Comparison of ENCODE assay signal across 40 cellular contexts in the genomic region with DNA sequence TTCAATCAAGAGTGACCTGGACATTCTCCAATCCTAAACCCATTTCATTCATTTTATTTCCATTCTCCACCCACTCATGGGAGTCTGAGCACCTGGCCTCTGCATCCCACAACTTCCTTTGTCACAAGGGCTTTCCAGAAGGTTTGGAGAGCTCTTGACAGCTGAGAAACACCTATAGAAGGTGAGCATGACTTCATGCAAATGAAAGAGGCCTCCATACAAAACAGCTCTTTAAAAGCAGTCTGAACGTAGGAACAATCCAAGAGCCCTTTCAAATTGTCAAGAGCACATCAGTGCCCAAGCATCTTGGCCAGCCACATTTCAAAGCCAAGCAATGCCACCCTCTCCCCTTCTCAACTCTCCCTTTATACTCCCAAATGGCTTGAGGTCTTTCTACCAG.
"Had no signal": no experiment of that assay in that cellular context is flagged by ENCODE, and none has a peak within 500 bp of the region (broad histone marks: within the 10 kb centered on the region; RNA-seq: fewer than 3 reads in every experiment).

No MANE protein-coding gene starts in this region.

- H3K9me3 Mint-ChIP-seq: activated naive CD4-positive, alpha-beta T cell treated with anti-CD3 and anti-CD28 coated beads for 36 hours; activated naive CD4-positive, alpha-beta T cell treated with anti-CD3 and anti-CD28 coated beads, Interleukin-2, amount 10 ng/mL, durations not matched to agents 7 days and 5 days; activated naive CD4-positive, alpha-beta T cell treated with anti-CD3 and anti-CD28 coated beads, Interleukin-2, amount 50 U/mL, for 24 hours; activated naive CD4-positive, alpha-beta T cell treated with anti-CD3 and anti-CD28 coated beads, Interleukin-2, amount 50 U/mL, for 72 hours; activated naive CD8-positive, alpha-beta T cell treated with anti-CD3 and anti-CD28 coated beads for 36 hours; activated naive CD8-positive, alpha-beta T cell treated with anti-CD3 and anti-CD28 coated beads, Interleukin-2, amount 10 ng/mL, durations not matched to agents 7 days and 5 days; activated naive CD8-positive, alpha-beta T cell treated with anti-CD3 and anti-CD28 coated beads, Interleukin-2, amount 50 U/mL, for 24 hours; activated T-cell treated with anti-CD3 and anti-CD28 coated beads, Interleukin-2, amount 50 U/mL, for 24 hours; activated T-cell treated with anti-CD3 and anti-CD28 coated beads, Interleukin-2, amount 50 U/mL, for 4 hours; activated T-helper 1 cell treated with anti-CD3 and anti-CD28 coated beads, Interleukin-12 subunit alpha, Interleukin-12 subunit beta, Interleukin-2, Interleukin-4 antibody, amounts not matched to agents 30 ng/mL and 10 ng/mL and 1 ng/mL, durations not matched to agents 14 hours and 24 hours and 36 hours; activated T-helper 17 cell treated with anti-CD3 and anti-CD28 coated beads, Interleukin-2, amount 50 U/mL, for 72 hours; activated T-helper 2 cell treated with anti-CD3 and anti-CD28 coated beads, Interferon-gamma antibody, Interleukin-2, Interleukin-4, amounts not matched to agents 10 μg/mL and 5 μg/mL and 100 μg/mL, durations not matched to agents 14 hours and 24 hours and 36 hours; central memory CD8-positive, alpha-beta T cell had no signal

- H3K27me3 Mint-ChIP-seq: activated naive CD4-positive, alpha-beta T cell treated with anti-CD3 and anti-CD28 coated beads, Interleukin-2, amount 10 ng/mL, durations not matched to agents 7 days and 5 days; activated naive CD4-positive, alpha-beta T cell treated with anti-CD3 and anti-CD28 coated beads, Interleukin-2, amount 50 U/mL, for 24 hours; activated naive CD8-positive, alpha-beta T cell; activated naive CD8-positive, alpha-beta T cell treated with anti-CD3 and anti-CD28 coated beads for 36 hours; activated naive CD8-positive, alpha-beta T cell treated with anti-CD3 and anti-CD28 coated beads, Interleukin-2, amount 50 U/mL, for 24 hours; activated T-helper 17 cell treated with anti-CD3 and anti-CD28 coated beads, Interleukin-2, amount 50 U/mL, for 72 hours; central memory CD8-positive, alpha-beta T cell had no signal

- H3K4me1 ChIP-seq: adrenal gland, ascending aorta, body of pancreas, breast epithelium had no signal

- H3K9me3 ChIP-seq: adrenal gland, body of pancreas had no signal

- DNase-seq: activated effector memory CD4-positive, alpha-beta T cell treated with anti-CD3 and anti-CD28 coated beads, Interleukin-2, amount 50 U/mL, for 16 hours; activated effector memory CD4-positive, alpha-beta T cell treated with Interleukin-2 at 50 U/mL for 16 hours; activated gamma-delta T cell; activated gamma-delta T cell treated with Interleukin-2 at 50 U/mL for 16 hours; activated naive CD4-positive, alpha-beta T cell; activated naive CD4-positive, alpha-beta T cell treated with anti-CD3 and anti-CD28 coated beads for 36 hours; activated naive CD4-positive, alpha-beta T cell treated with anti-CD3 and anti-CD28 coated beads, Interleukin-2, amount 10 ng/mL, durations not matched to agents 7 days and 5 days; activated naive CD4-positive, alpha-beta T cell treated with anti-CD3 and anti-CD28 coated beads, Interleukin-2, amount 50 U/mL, for 16 hours; activated naive CD4-positive, alpha-beta T cell treated with Interleukin-2 at 50 U/mL for 16 hours; activated naive CD8-positive, alpha-beta T cell treated with anti-CD3 and anti-CD28 coated beads for 36 hours; activated naive CD8-positive, alpha-beta T cell treated with anti-CD3 and anti-CD28 coated beads, Interleukin-2, amount 10 ng/mL, durations not matched to agents 7 days and 5 days; activated naive CD8-positive, alpha-beta T cell treated with anti-CD3 and anti-CD28 coated beads, Interleukin-2, amount 50 U/mL, for 24 hours; activated T-cell treated with anti-CD3 and anti-CD28 coated beads for 4 hours; activated T-cell treated with anti-CD3 and anti-CD28 coated beads, Interleukin-2, amount 50 U/mL, for 1 hour; activated T-cell treated with anti-CD3 and anti-CD28 coated beads, Interleukin-2, amount 50 U/mL, for 24 hours; activated T-cell treated with anti-CD3 and anti-CD28 coated beads, Interleukin-2, amount 50 U/mL, for 4 hours; activated T-cell treated with anti-CD3 and anti-CD28 coated beads, Interleukin-2, amount 50 U/mL, for 48 hours; activated T-cell treated with anti-CD3 and anti-CD28 coated beads, Interleukin-2, amount 50 U/mL, for 72 hours; adrenal gland; amniotic stem cell; amygdala; anterior cingulate cortex; aorta; body of pancreas; brain microvascular endothelial cell; caudate nucleus; central memory CD4-positive, alpha-beta T cell; cerebellar nuclear complex had no signal

- H3K27ac Mint-ChIP-seq: activated naive CD4-positive, alpha-beta T cell treated with anti-CD3 and anti-CD28 coated beads for 36 hours; activated naive CD4-positive, alpha-beta T cell treated with anti-CD3 and anti-CD28 coated beads, Interleukin-2, amount 10 ng/mL, durations not matched to agents 7 days and 5 days; activated naive CD4-positive, alpha-beta T cell treated with anti-CD3 and anti-CD28 coated beads, Interleukin-2, amount 50 U/mL, for 24 hours; activated naive CD4-positive, alpha-beta T cell treated with anti-CD3 and anti-CD28 coated beads, Interleukin-2, amount 50 U/mL, for 72 hours; activated naive CD8-positive, alpha-beta T cell; activated naive CD8-positive, alpha-beta T cell treated with anti-CD3 and anti-CD28 coated beads for 36 hours; activated naive CD8-positive, alpha-beta T cell treated with anti-CD3 and anti-CD28 coated beads, Interleukin-2, amount 10 ng/mL, durations not matched to agents 7 days and 5 days; activated naive CD8-positive, alpha-beta T cell treated with anti-CD3 and anti-CD28 coated beads, Interleukin-2, amount 50 U/mL, for 24 hours; activated T-cell treated with anti-CD3 and anti-CD28 coated beads, Interleukin-2, amount 50 U/mL, for 24 hours; activated T-cell treated with anti-CD3 and anti-CD28 coated beads, Interleukin-2, amount 50 U/mL, for 72 hours; activated T-helper 1 cell treated with anti-CD3 and anti-CD28 coated beads, Interleukin-12 subunit alpha, Interleukin-12 subunit beta, Interleukin-2, Interleukin-4 antibody, amounts not matched to agents 30 ng/mL and 10 ng/mL and 1 ng/mL, durations not matched to agents 14 hours and 24 hours and 36 hours; activated T-helper 17 cell treated with anti-CD3 and anti-CD28 coated beads, Interleukin-2, amount 50 U/mL, for 72 hours; activated T-helper 2 cell treated with anti-CD3 and anti-CD28 coated beads, Interferon-gamma antibody, Interleukin-2, Interleukin-4, amounts not matched to agents 10 μg/mL and 5 μg/mL and 100 μg/mL, durations not matched to agents 14 hours and 24 hours and 36 hours; brain had no signal

- H3K27ac ChIP-seq: adrenal gland, ascending aorta, body of pancreas, brain microvascular endothelial cell, breast epithelium, cardiac muscle cell had no signal

- H3K4me3 Mint-ChIP-seq: activated naive CD4-positive, alpha-beta T cell treated with anti-CD3 and anti-CD28 coated beads for 36 hours; activated naive CD4-positive, alpha-beta T cell treated with anti-CD3 and anti-CD28 coated beads, Interleukin-2, amount 10 ng/mL, durations not matched to agents 7 days and 5 days; activated naive CD4-positive, alpha-beta T cell treated with anti-CD3 and anti-CD28 coated beads, Interleukin-2, amount 50 U/mL, for 24 hours; activated naive CD8-positive, alpha-beta T cell; activated naive CD8-positive, alpha-beta T cell treated with anti-CD3 and anti-CD28 coated beads for 36 hours; activated naive CD8-positive, alpha-beta T cell treated with anti-CD3 and anti-CD28 coated beads, Interleukin-2, amount 10 ng/mL, durations not matched to agents 7 days and 5 days; activated naive CD8-positive, alpha-beta T cell treated with anti-CD3 and anti-CD28 coated beads, Interleukin-2, amount 50 U/mL, for 24 hours; activated T-cell treated with anti-CD3 and anti-CD28 coated beads, Interleukin-2, amount 50 U/mL, for 24 hours; activated T-cell treated with anti-CD3 and anti-CD28 coated beads, Interleukin-2, amount 50 U/mL, for 4 hours; activated T-cell treated with anti-CD3 and anti-CD28 coated beads, Interleukin-2, amount 50 U/mL, for 72 hours; activated T-helper 1 cell treated with anti-CD3 and anti-CD28 coated beads, Interleukin-12 subunit alpha, Interleukin-12 subunit beta, Interleukin-2, Interleukin-4 antibody, amounts not matched to agents 30 ng/mL and 10 ng/mL and 1 ng/mL, durations not matched to agents 14 hours and 24 hours and 36 hours; activated T-helper 17 cell treated with anti-CD3 and anti-CD28 coated beads, Interleukin-2, amount 50 U/mL, for 72 hours; brain; central memory CD8-positive, alpha-beta T cell had no signal

- FAIRE-seq: bronchial epithelial cell had no signal

- H3K27me3 ChIP-seq: ascending aorta, body of pancreas, brain microvascular endothelial cell, cardiac muscle cell had no signal

- H3K36me3 Mint-ChIP-seq: activated naive CD4-positive, alpha-beta T cell treated with anti-CD3 and anti-CD28 coated beads, Interleukin-2, amount 10 ng/mL, durations not matched to agents 7 days and 5 days; activated naive CD4-positive, alpha-beta T cell treated with anti-CD3 and anti-CD28 coated beads, Interleukin-2, amount 50 U/mL, for 24 hours; activated naive CD4-positive, alpha-beta T cell treated with anti-CD3 and anti-CD28 coated beads, Interleukin-2, amount 50 U/mL, for 72 hours; activated naive CD8-positive, alpha-beta T cell treated with anti-CD3 and anti-CD28 coated beads for 36 hours; activated naive CD8-positive, alpha-beta T cell treated with anti-CD3 and anti-CD28 coated beads, Interleukin-2, amount 10 ng/mL, durations not matched to agents 7 days and 5 days had no signal

- H3K4me1 Mint-ChIP-seq: activated naive CD4-positive, alpha-beta T cell treated with anti-CD3 and anti-CD28 coated beads, Interleukin-2, amount 10 ng/mL, durations not matched to agents 7 days and 5 days; activated naive CD4-positive, alpha-beta T cell treated with anti-CD3 and anti-CD28 coated beads, Interleukin-2, amount 50 U/mL, for 24 hours; activated naive CD8-positive, alpha-beta T cell treated with anti-CD3 and anti-CD28 coated beads for 36 hours; activated naive CD8-positive, alpha-beta T cell treated with anti-CD3 and anti-CD28 coated beads, Interleukin-2, amount 10 ng/mL, durations not matched to agents 7 days and 5 days; activated T-helper 17 cell treated with anti-CD3 and anti-CD28 coated beads, Interleukin-2, amount 50 U/mL, for 72 hours; brain had no signal

- H3K4me3 ChIP-seq: adrenal gland, ascending aorta, body of pancreas, breast epithelium, cardiac muscle cell had no signal

- H3K36me3 ChIP-seq: adrenal gland, ascending aorta, brain microvascular endothelial cell, breast epithelium, cardiac muscle cell had no signal

- ATAC-seq: activated naive CD4-positive, alpha-beta T cell treated with anti-CD3 and anti-CD28 coated beads, Interleukin-2, amount 50 U/mL, for 72 hours; activated naive CD8-positive, alpha-beta T cell treated with anti-CD3 and anti-CD28 coated beads, Interleukin-2, amount 50 U/mL, for 24 hours; activated T-cell treated with anti-CD3 and anti-CD28 coated beads, Interleukin-2, amount 50 U/mL, for 4 hours; activated T-cell treated with anti-CD3 and anti-CD28 coated beads, Interleukin-2, amount 50 U/mL, for 72 hours; activated T-helper 17 cell treated with anti-CD3 and anti-CD28 coated beads, Interleukin-2, amount 50 U/mL, for 72 hours; body of pancreas had no signal
